ENCODE assay signal across 8 cellular contexts in genomic region chr11:65530157-65530496, GRCh38. TPM values are rescaled to one million over a fixed set of nuclear protein-coding genes. Genes with fewer than 3 reads are reported as not detected.
DNase-seq lines count a peak whose midpoint lies in the region; ATAC-seq, FAIRE-seq and TF ChIP-seq lines count a peak whose summit lies in the region.

No MANE protein-coding gene starts in this region.

- H3K79me2 ChIP-seq in GM23248 (ENCODE audit: insufficient read depth): peaks cover 54% of the 10 kb centered on the region

- TF ChIP-seq POLR2A in GM18505 (IDR thresholded peaks at IDR 0.05; ENCODE audit: borderline replicate concordance, extremely low read depth, insufficient read depth, insufficient read length): no peak

- in situ Hi-C loops in GM23248 (cut with MboI): no loop called here

- no peak overlapping the region for H3K4me3 ChIP-seq in CD4-positive, CD25-positive, alpha-beta regulatory T cell (ENCODE audit: low read depth, low read length)
- H3K4me3 ChIP-seq in GM23248 (no peak overlapping the region), kidney epithelial cell (ENCODE audit: low read depth, low read length) (no peak overlapping the region)

- peaks cover 20% of the 10 kb centered on the region for H3K4me1 ChIP-seq in CD4-positive, CD25-positive, alpha-beta regulatory T cell (ENCODE audit: control insufficient read depth, insufficient read depth, low read length, poor library complexity, severe bottlenecking)
- 0 out of 2 replicates have a peak, but pooled peaks cover 11% of the 10 kb centered on the region for H3K4me1 ChIP-seq in GM23248 (ENCODE audit: insufficient read depth)

- peak; percentile 69 to 75 for ATAC-seq in CD4-positive, CD25-positive, alpha-beta regulatory T cell (ENCODE audit: low read depth in 2 of 2)
- peak; percentile 77 for ATAC-seq in WTC11
- ATAC-seq in GM18505 (IDR thresholded peaks at IDR 0.05; ENCODE audit: unreplicated experiment): no peak

- H3K27ac ChIP-seq in CD4-positive, CD25-positive, alpha-beta regulatory T cell (ENCODE audit: insufficient read depth, low read length, poor library complexity, severe bottlenecking): no peak overlapping the region
- H3K27ac ChIP-seq in GM23248: no peak overlapping the region

- H2AFZ ChIP-seq in GM23248: no peak overlapping the region

- CTCF ChIA-PET in WTC11 (lab: Charles Lee): interaction anchor here (0.6 to 2.1 kb wide), 7 partner anchors 8 to 393 kb away, joined by 3 to 9 read pairs (median 4); partner anchors contain the start of genes SIPA1 and ZNRD2

- no peaks in the 10 kb centered on the region for H3K27me3 ChIP-seq in CD4-positive, CD25-positive, alpha-beta regulatory T cell (ENCODE audit: control insufficient read depth, insufficient read depth, low read length)
- H3K27me3 ChIP-seq in GM23248 (replicated peaks; ENCODE audit: insufficient read depth): no peaks in the 10 kb centered on the region
- no peaks in the 10 kb centered on the region for H3K27me3 ChIP-seq in kidney epithelial cell (ENCODE audit: control insufficient read depth, insufficient read depth, low read length)

- WGBS in GM23248 (ENCODE audit: low coverage in 1 of 2, low lambda C conversion rate in 2 of 2, missing lambda C conversion rate in 2 of 2), 2 experiments: 86 to 90% methylated on average over 5 of the region's 5 CpGs

- no peaks in the 10 kb centered on the region for H3K9me3 Mint-ChIP-seq in CD4-positive, CD25-positive, alpha-beta regulatory T cell
- H3K9me3 Mint-ChIP-seq in WTC11: no peaks in the 10 kb centered on the region

- no peaks in the 10 kb centered on the region for H3K9me3 ChIP-seq in CD4-positive, CD25-positive, alpha-beta regulatory T cell (ENCODE audit: control insufficient read depth in 2 of 2, low read length in 2 of 2)
- no peaks in the 10 kb centered on the region for H3K9me3 ChIP-seq in GM23248 (ENCODE audit: low read depth)

- H4K20me1 ChIP-seq in GM23248 (ENCODE audit: insufficient read depth): no peaks in the 10 kb centered on the region

- no peak overlapping the region for H3K9ac ChIP-seq in GM23248

- peaks cover 15% of the 10 kb centered on the region for H3F3A ChIP-seq in GM23248 (ENCODE audit: insufficient read depth)

- POLR2A ChIA-PET in WTC11 (lab: Charles Lee): interaction anchor here (1.1 kb wide), 1 partner anchor 33 kb away, joined by 4 read pairs; no protein-coding TSS in a partner anchor

- H3K4me3 Mint-ChIP-seq in CD4-positive, CD25-positive, alpha-beta regulatory T cell: peak overlapping the region in 2 of 4 donors; percentile 2 to 78
- H3K4me3 Mint-ChIP-seq in WTC11: no peak overlapping the region

- H3K27me3 Mint-ChIP-seq in CD4-positive, CD25-positive, alpha-beta regulatory T cell: no peaks in the 10 kb centered on the region
- no peaks in the 10 kb centered on the region for H3K27me3 Mint-ChIP-seq in WTC11 (ENCODE audit: low read depth)

- H3K27ac Mint-ChIP-seq in CD4-positive, CD25-positive, alpha-beta regulatory T cell: peak overlapping the region; percentile 26 to 69 (median 43)
- H3K27ac Mint-ChIP-seq in WTC11: no peak overlapping the region

- peak in 1 of 3 donors; percentile 72 for DNase-seq in CD4-positive, CD25-positive, alpha-beta regulatory T cell
- DNase-seq in GM23248 (peak; percentile 23), WTC11 (ENCODE audit: low spot score) (peak; percentile 44), kidney epithelial cell (ENCODE audit: low read depth) (no peak), frontal cortex (ENCODE audit: low spot score in 2 of 2) (no peak), SKM-1 (lab: John Stamatoyannopoulos, UW; ENCODE audit: unreplicated experiment) (no peak), NCI-H748 treated with DMSO at 0.1 percent for 48 hours (lab: John Stamatoyannopoulos, UW) (no peak)

- H3K4me1 Mint-ChIP-seq in CD4-positive, CD25-positive, alpha-beta regulatory T cell: peaks cover 0 to 38% (median 11%) of the 10 kb centered on the region in 4 donors
- H3K4me1 Mint-ChIP-seq in WTC11: peaks cover 4% of the 10 kb centered on the region

- H3K9me2 ChIP-seq in GM23248 (ENCODE audit: insufficient read depth): no peaks in the 10 kb centered on the region

- peaks cover 10% of the 10 kb centered on the region for H3K36me3 Mint-ChIP-seq in CD4-positive, CD25-positive, alpha-beta regulatory T cell
- peaks cover 26% of the 10 kb centered on the region for H3K36me3 Mint-ChIP-seq in WTC11

- no peak for FAIRE-seq in frontal cortex (lab: Jason Lieb, UNC)

- no peak overlapping the region for H3K4me2 ChIP-seq in GM23248 (ENCODE audit: unreplicated experiment)

- peaks cover 40% of the 10 kb centered on the region for H3K36me3 ChIP-seq in CD4-positive, CD25-positive, alpha-beta regulatory T cell (ENCODE audit: control insufficient read depth, insufficient read depth, low read length)
- peaks cover 43% of the 10 kb centered on the region for H3K36me3 ChIP-seq in GM23248 (ENCODE audit: low read depth)
- H3K36me3 ChIP-seq in kidney epithelial cell (ENCODE audit: control insufficient read depth, insufficient read depth, low read length): peaks cover 7% of the 10 kb centered on the region

- TF ChIP-seq CTCF in WTC11 (IDR thresholded peaks at IDR 0.05) (no peak), kidney epithelial cell (IDR thresholded peaks at IDR 0.05; ENCODE audit: insufficient read depth, low read length, poor library complexity, severe bottlenecking) (peak; percentile 35)

TF ChIP-seq in WTC11, 78 proteins besides CTCF, POLR2A, EP300 and RAD21:
- TF ChIP-seq USF2 (CRISPR knock-in tag; IDR thresholded peaks at IDR 0.05) (no peak), CDX4 (CRISPR knock-in tag; IDR thresholded peaks at IDR 0.05; ENCODE audit: borderline replicate concordance) (no peak), ATF3 (CRISPR knock-in tag; conservative IDR thresholded peaks at IDR 0.05) (no peak), MAX (CRISPR knock-in tag; IDR thresholded peaks at IDR 0.05) (no peak), GABPB1 (CRISPR knock-in tag; IDR thresholded peaks at IDR 0.05) (no peak), ZNF671 (CRISPR knock-in tag; IDR thresholded peaks at IDR 0.05) (no peak)

RNA-seq across cellular contexts. Expression of gene SCYL1, which starts 5.2 kb away (rescaled TPM):
- total RNA-seq in CD4-positive, CD25-positive, alpha-beta regulatory T cell: 59.0 TPM
- 10 to 100 TPM; 24.3 to 31.2 (median 29.0) TPM for polyA plus RNA-seq in CD4-positive, CD25-positive, alpha-beta regulatory T cell
- total RNA-seq in GM23248 (2014; rRNA removed; shearing (Covaris generic)): 115 and 133 TPM in 2 replicates
- polyA plus RNA-seq in GM23248 (2016; fragmentation: Nextera tagmentation; extraction: Ambion mirVana): 90.7 and 98.6 TPM in 2 replicates
- total RNA-seq in WTC11 (2021): 69.6 to 76.8 TPM (median 73.0 TPM) in 3 replicates
- total RNA-seq in kidney epithelial cell: 116 and 121 TPM in 2 replicates
- total RNA-seq in frontal cortex: 39.1 TPM

RNA-seq across cellular contexts. Expression of gene LTBP3, which starts 28.0 kb away (rescaled TPM):
- 132 TPM for total RNA-seq in CD4-positive, CD25-positive, alpha-beta regulatory T cell
- polyA plus RNA-seq in CD4-positive, CD25-positive, alpha-beta regulatory T cell: 10 to 100 TPM in 2 of 4 donors, 1 to 10 TPM in 2; 9.2 to 15.0 (median 11.9) TPM
- 98.4 and 112 TPM in 2 replicates for total RNA-seq in GM23248 (2014; rRNA removed; shearing (Covaris generic))
- 36.5 and 39.6 TPM in 2 replicates for polyA plus RNA-seq in GM23248 (2016; fragmentation: Nextera tagmentation; extraction: Ambion mirVana)
- 15.9 to 23.6 TPM (median 20.7 TPM) in 3 replicates for total RNA-seq in WTC11 (2021)
- 116 and 122 TPM in 2 replicates for total RNA-seq in kidney epithelial cell
- total RNA-seq in frontal cortex: 17.5 TPM

RNA-seq across cellular contexts. Expression of gene MALAT1, which starts 31.3 kb away (rescaled TPM):
- 36,047 TPM for total RNA-seq in CD4-positive, CD25-positive, alpha-beta regulatory T cell
- polyA plus RNA-seq in CD4-positive, CD25-positive, alpha-beta regulatory T cell: 1,000 to 10,000 TPM; 2,329 to 3,603 (median 2,794) TPM
- 2,638 and 3,272 TPM in 2 replicates for total RNA-seq in GM23248 (2014; rRNA removed; shearing (Covaris generic))
- polyA plus RNA-seq in GM23248 (2016; fragmentation: Nextera tagmentation; extraction: Ambion mirVana): 7,376 and 13,207 TPM in 2 replicates
- total RNA-seq in WTC11 (2021) (1,830 to 2,350 TPM (median 2,261 TPM) in 3 replicates), kidney epithelial cell (1,605 and 1,895 TPM in 2 replicates), frontal cortex (6,549 TPM)

RNA-seq across cellular contexts. Expression of gene ZNRD2, which starts 40.1 kb away (rescaled TPM):
- total RNA-seq in CD4-positive, CD25-positive, alpha-beta regulatory T cell: 34.6 TPM
- polyA plus RNA-seq in CD4-positive, CD25-positive, alpha-beta regulatory T cell: 10 to 100 TPM; 64.6 to 84.7 (median 73.1) TPM
- 41.9 and 54.5 TPM in 2 replicates for total RNA-seq in GM23248 (2014; rRNA removed; shearing (Covaris generic))
- polyA plus RNA-seq in GM23248 (2016; fragmentation: Nextera tagmentation; extraction: Ambion mirVana): 69.3 and 74.9 TPM in 2 replicates
- total RNA-seq in WTC11 (2021): 54.8 to 70.9 TPM (median 55.7 TPM) in 3 replicates
- 67.3 and 91.6 TPM in 2 replicates for total RNA-seq in kidney epithelial cell
- 15.9 TPM for total RNA-seq in frontal cortex

RNA-seq across cellular contexts. Expression of gene FAM89B, which starts 42.2 kb away (rescaled TPM):
- 49.4 TPM for total RNA-seq in CD4-positive, CD25-positive, alpha-beta regulatory T cell
- polyA plus RNA-seq in CD4-positive, CD25-positive, alpha-beta regulatory T cell: 100 to 1,000 TPM in 3 of 4 donors, 10 to 100 TPM in 1; 77.1 to 158 (median 115) TPM
- 41.2 and 67.0 TPM in 2 replicates for total RNA-seq in GM23248 (2014; rRNA removed; shearing (Covaris generic))
- polyA plus RNA-seq in GM23248 (2016; fragmentation: Nextera tagmentation; extraction: Ambion mirVana): 73.1 and 76.3 TPM in 2 replicates
- total RNA-seq in WTC11 (2021): 13.3 to 17.5 TPM (median 16.7 TPM) in 3 replicates
- 63.9 and 68.5 TPM in 2 replicates for total RNA-seq in kidney epithelial cell
- 19.6 TPM for total RNA-seq in frontal cortex

Comparison
In these comparisons a context has a peak if more than half of its experiments do, and no peak if none do; other contexts are left out.
1. DNase-seq: peak in GM23248 (single experiment) and WTC11 (single experiment); none in kidney epithelial cell (single experiment), frontal cortex (0 of 2), SKM-1 (single experiment) and NCI-H748 treated with DMSO at 0.1 percent for 48 hours (single experiment).